ENCODE assay signal across 17 cellular contexts in genomic region chr17:17950347-17950746, GRCh38. TPM values are rescaled to one million over a fixed set of nuclear protein-coding genes. Genes with fewer than 3 reads are reported as not detected.
DNase-seq lines count a peak whose midpoint lies in the region; ATAC-seq and TF ChIP-seq lines count a peak whose summit lies in the region.
"Had no signal": no experiment of that assay in that cellular context is flagged by ENCODE, and none has a peak within 500 bp of the region (broad histone marks: within the 10 kb centered on the region; RNA-seq: fewer than 3 reads in every experiment).

No MANE protein-coding gene starts in this region.

- H3K27me3 Mint-ChIP-seq in activated T-helper 17 cell treated with anti-CD3 and anti-CD28 coated beads, Interleukin-2, amount 50 U/mL, for 72 hours, result no peaks in the 10 kb centered on the region
- H3K27me3 Mint-ChIP-seq in type B pancreatic cell, result no peaks in the 10 kb centered on the region

- TF ChIP-seq CTCF in foreskin keratinocyte (conservative IDR thresholded peaks at IDR 0.05) (no peak), type B pancreatic cell (conservative IDR thresholded peaks at IDR 0.05) (no peak)

- ATAC-seq in left ventricle myocardium superior (peak; percentile 55), Right ventricle myocardium inferior (no peak), foreskin keratinocyte (no peak), HG02610 (IDR thresholded peaks at IDR 0.05; ENCODE audit: unreplicated experiment) (no peak), HG03095 (IDR thresholded peaks at IDR 0.05; ENCODE audit: unreplicated experiment) (no peak)
- ATAC-seq in activated T-helper 17 cell treated with anti-CD3 and anti-CD28 coated beads, Interleukin-2, amount 50 U/mL, for 72 hours (replicated peaks), result no peak

- H3K27ac Mint-ChIP-seq in activated T-helper 17 cell treated with anti-CD3 and anti-CD28 coated beads, Interleukin-2, amount 50 U/mL, for 72 hours, result peak overlapping the region; percentile 23
- H3K27ac Mint-ChIP-seq in type B pancreatic cell, result peak overlapping the region; percentile 22

- peak overlapping the region; percentile 30 for H3K27ac ChIP-seq in foreskin keratinocyte

- peaks cover 7% of the 10 kb centered on the region for H3K36me3 Mint-ChIP-seq in activated T-helper 17 cell treated with anti-CD3 and anti-CD28 coated beads, Interleukin-2, amount 50 U/mL, for 72 hours (ENCODE audit: low read depth)
- H3K36me3 Mint-ChIP-seq in type B pancreatic cell, result peaks cover 8% of the 10 kb centered on the region

- H3K4me1 ChIP-seq in foreskin keratinocyte, result peaks cover 28% of the 10 kb centered on the region

- no peaks in the 10 kb centered on the region for H3K9me3 Mint-ChIP-seq in activated T-helper 17 cell treated with anti-CD3 and anti-CD28 coated beads, Interleukin-2, amount 50 U/mL, for 72 hours
- H3K9me3 Mint-ChIP-seq in type B pancreatic cell, result no peaks in the 10 kb centered on the region
- H3K9me3 Mint-ChIP-seq: CD14-positive monocyte, GM23338 had no signal

- H3K4me1 Mint-ChIP-seq in activated T-helper 17 cell treated with anti-CD3 and anti-CD28 coated beads, Interleukin-2, amount 50 U/mL, for 72 hours, result peaks cover 5% of the 10 kb centered on the region
- peaks cover 32% of the 10 kb centered on the region for H3K4me1 Mint-ChIP-seq in type B pancreatic cell (ENCODE audit: unreplicated experiment)

- H3K27me3 ChIP-seq in foreskin keratinocyte, result no peaks in the 10 kb centered on the region

- DNase-seq in left ventricle myocardium superior (no peak), Right ventricle myocardium inferior (ENCODE audit: missing footprints) (no peak), foreskin keratinocyte (no peak), type B pancreatic cell (ENCODE audit: extremely low spot score, unreplicated experiment) (no peak), iPS-NIHi7 (ENCODE audit: extremely low spot score) (no peak)
- DNase-seq: KBM-7, MV-4-11, NCI-H1694, NCI-H446, NCI-H526, SIG-M5, SK-N-SH had no signal

- H3K4me3 Mint-ChIP-seq in activated T-helper 17 cell treated with anti-CD3 and anti-CD28 coated beads, Interleukin-2, amount 50 U/mL, for 72 hours, result no peak overlapping the region
- H3K4me3 Mint-ChIP-seq in type B pancreatic cell, result no peak overlapping the region
- H3K4me3 Mint-ChIP-seq: CD14-positive monocyte, GM23338 had no signal

- intact Hi-C loops in left ventricle myocardium superior (cut with micrococcal nuclease), result no loop called here
- intact Hi-C loops in Right ventricle myocardium inferior (cut with DNase I), result no loop called here

RNA-seq across cellular contexts. Expression of gene TOM1L2, which starts 21.9 kb away (rescaled TPM):
- total RNA-seq in left ventricle myocardium superior (287 TPM), Right ventricle myocardium inferior (246 TPM), foreskin keratinocyte (28.2 and 32.3 TPM in 2 replicates), type B pancreatic cell (ENCODE audit: low replicate concordance) (62.5 and 107 TPM in 2 replicates)
- total RNA-seq in activated T-helper 17 cell treated with anti-CD3 and anti-CD28 coated beads, Interleukin-2, amount 50 U/mL, for 72 hours, result 10 to 100 TPM; 20.4 to 24.8 TPM
- 14.2 and 14.4 TPM in 2 replicates for polyA plus RNA-seq in foreskin keratinocyte

RNA-seq across cellular contexts. Expression of gene DRC3, which starts 22.3 kb away (rescaled TPM):
- 1.5 TPM for total RNA-seq in left ventricle myocardium superior
- 1.6 TPM for total RNA-seq in Right ventricle myocardium inferior
- total RNA-seq in activated T-helper 17 cell treated with anti-CD3 and anti-CD28 coated beads, Interleukin-2, amount 50 U/mL, for 72 hours, result under 1 TPM in 1 of 2 donors, not detected in 1; 0.58 TPM
- 0.42 and 0.54 TPM in 2 replicates for total RNA-seq in foreskin keratinocyte
- polyA plus RNA-seq in foreskin keratinocyte, result 0.13 and 0.28 TPM in 2 replicates
- total RNA-seq in type B pancreatic cell (ENCODE audit: low replicate concordance), result 3.4 and 8.9 TPM in 2 replicates
- total RNA-seq: GM23338 had no signal
